In the genomic region with DNA sequence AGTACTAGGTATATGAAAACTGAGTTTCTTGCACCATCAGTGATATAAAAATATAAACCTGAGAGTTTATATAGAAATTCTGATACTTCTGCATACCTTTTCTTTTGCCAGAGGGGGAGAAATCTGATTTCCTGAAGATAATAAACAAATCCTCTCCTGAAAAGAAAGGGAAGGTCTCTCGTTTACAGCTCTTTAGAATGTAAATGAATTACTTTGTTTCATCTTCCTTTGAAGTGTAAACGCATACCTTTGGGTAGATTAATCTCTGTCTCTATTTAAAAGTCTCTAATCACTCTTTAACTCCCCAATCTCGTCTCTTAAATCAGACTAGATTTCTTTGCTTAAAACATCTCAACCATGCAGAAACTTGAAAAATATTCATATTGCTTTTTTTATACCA, we compare ENCODE assay signal across 1 cellular context.
TF ChIP-seq lines count a peak whose summit lies in the region.

No MANE protein-coding gene starts in this region.

TF ChIP-seq in WTC11, 78 proteins besides CTCF, POLR2A, EP300 and RAD21 (continued from another document):
- TF ChIP-seq, protein P1, sequence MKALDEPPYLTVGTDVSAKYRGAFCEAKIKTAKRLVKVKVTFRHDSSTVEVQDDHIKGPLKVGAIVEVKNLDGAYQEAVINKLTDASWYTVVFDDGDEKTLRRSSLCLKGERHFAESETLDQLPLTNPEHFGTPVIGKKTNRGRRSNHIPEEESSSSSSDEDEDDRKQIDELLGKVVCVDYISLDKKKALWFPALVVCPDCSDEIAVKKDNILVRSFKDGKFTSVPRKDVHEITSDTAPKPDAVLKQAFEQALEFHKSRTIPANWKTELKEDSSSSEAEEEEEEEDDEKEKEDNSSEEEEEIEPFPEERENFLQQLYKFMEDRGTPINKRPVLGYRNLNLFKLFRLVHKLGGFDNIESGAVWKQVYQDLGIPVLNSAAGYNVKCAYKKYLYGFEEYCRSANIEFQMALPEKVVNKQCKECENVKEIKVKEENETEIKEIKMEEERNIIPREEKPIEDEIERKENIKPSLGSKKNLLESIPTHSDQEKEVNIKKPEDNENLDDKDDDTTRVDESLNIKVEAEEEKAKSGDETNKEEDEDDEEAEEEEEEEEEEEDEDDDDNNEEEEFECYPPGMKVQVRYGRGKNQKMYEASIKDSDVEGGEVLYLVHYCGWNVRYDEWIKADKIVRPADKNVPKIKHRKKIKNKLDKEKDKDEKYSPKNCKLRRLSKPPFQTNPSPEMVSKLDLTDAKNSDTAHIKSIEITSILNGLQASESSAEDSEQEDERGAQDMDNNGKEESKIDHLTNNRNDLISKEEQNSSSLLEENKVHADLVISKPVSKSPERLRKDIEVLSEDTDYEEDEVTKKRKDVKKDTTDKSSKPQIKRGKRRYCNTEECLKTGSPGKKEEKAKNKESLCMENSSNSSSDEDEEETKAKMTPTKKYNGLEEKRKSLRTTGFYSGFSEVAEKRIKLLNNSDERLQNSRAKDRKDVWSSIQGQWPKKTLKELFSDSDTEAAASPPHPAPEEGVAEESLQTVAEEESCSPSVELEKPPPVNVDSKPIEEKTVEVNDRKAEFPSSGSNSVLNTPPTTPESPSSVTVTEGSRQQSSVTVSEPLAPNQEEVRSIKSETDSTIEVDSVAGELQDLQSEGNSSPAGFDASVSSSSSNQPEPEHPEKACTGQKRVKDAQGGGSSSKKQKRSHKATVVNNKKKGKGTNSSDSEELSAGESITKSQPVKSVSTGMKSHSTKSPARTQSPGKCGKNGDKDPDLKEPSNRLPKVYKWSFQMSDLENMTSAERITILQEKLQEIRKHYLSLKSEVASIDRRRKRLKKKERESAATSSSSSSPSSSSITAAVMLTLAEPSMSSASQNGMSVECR (CRISPR knock-in tag; IDR thresholded peaks at IDR 0.05; ENCODE audit: borderline replicate concordance), result no peak
- TF ChIP-seq CREB1 (CRISPR knock-in tag; IDR thresholded peaks at IDR 0.05), result no peak
- no peak for TF ChIP-seq TP53 (CRISPR knock-in tag; IDR thresholded peaks at IDR 0.05)
- TF ChIP-seq, protein P2, sequence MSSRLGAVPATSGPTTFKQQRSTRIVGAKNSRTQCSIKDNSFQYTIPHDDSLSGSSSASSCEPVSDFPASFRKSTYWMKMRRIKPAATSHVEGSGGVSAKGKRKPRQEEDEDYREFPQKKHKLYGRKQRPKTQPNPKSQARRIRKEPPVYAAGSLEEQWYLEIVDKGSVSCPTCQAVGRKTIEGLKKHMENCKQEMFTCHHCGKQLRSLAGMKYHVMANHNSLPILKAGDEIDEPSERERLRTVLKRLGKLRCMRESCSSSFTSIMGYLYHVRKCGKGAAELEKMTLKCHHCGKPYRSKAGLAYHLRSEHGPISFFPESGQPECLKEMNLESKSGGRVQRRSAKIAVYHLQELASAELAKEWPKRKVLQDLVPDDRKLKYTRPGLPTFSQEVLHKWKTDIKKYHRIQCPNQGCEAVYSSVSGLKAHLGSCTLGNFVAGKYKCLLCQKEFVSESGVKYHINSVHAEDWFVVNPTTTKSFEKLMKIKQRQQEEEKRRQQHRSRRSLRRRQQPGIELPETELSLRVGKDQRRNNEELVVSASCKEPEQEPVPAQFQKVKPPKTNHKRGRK (CRISPR knock-in tag; IDR thresholded peaks at IDR 0.05; ENCODE audit: borderline replicate concordance), result no peak
- TF ChIP-seq ATF1 (CRISPR knock-in tag; IDR thresholded peaks at IDR 0.05), result no peak
